ENCODE assay signal across 1 cellular context in genomic region chr13:110593430-110594130, GRCh38.
A peak's percentile ranks its signal among the peaks of the same experiment; 100 is the strongest.
TF ChIP-seq lines count a peak whose summit lies in the region.

No MANE protein-coding gene starts in this region.

TF ChIP-seq in K562, 482 proteins besides CTCF, POLR2A, EP300 and RAD21 (continued from another document):
- no peak for TF ChIP-seq AFF4 (CRISPR knock-in tag; IDR thresholded peaks at IDR 0.05)
- TF ChIP-seq DNMT1 (IDR thresholded peaks at IDR 0.05), result no peak
- no peak for TF ChIP-seq SETDB1 (IDR thresholded peaks at IDR 0.05; ENCODE audit: low read length)
- no peak for TF ChIP-seq ZNF436 (CRISPR knock-in tag; IDR thresholded peaks at IDR 0.05)
- TF ChIP-seq TSC22D4 (tag; IDR thresholded peaks at IDR 0.05), result no peak
- no peak for TF ChIP-seq CEBPG (CRISPR knock-in tag; IDR thresholded peaks at IDR 0.05)
- peak in 1 of 2 experiments; percentile 23; a peak in 1 of 4 replicates for TF ChIP-seq CEBPG (tag; conservative IDR thresholded peaks at IDR 0.05 in 1 of 2, IDR thresholded peaks at IDR 0.05 in 1 of 2)
- no peak for TF ChIP-seq ZNF561 (CRISPR knock-in tag; conservative IDR thresholded peaks at IDR 0.05)
- no peak for TF ChIP-seq ZFPM2 (CRISPR knock-in tag; IDR thresholded peaks at IDR 0.05)
- TF ChIP-seq JUNB (CRISPR knock-in tag; conservative IDR thresholded peaks at IDR 0.05), result no peak
- TF ChIP-seq ZNF184 (CRISPR knock-in tag; IDR thresholded peaks at IDR 0.05), result no peak
- TF ChIP-seq CEBPB (tag; IDR thresholded peaks at IDR 0.05), result 0 out of 2 replicates have a peak, but pooled peaks have one; percentile 22
- TF ChIP-seq, protein P1, sequence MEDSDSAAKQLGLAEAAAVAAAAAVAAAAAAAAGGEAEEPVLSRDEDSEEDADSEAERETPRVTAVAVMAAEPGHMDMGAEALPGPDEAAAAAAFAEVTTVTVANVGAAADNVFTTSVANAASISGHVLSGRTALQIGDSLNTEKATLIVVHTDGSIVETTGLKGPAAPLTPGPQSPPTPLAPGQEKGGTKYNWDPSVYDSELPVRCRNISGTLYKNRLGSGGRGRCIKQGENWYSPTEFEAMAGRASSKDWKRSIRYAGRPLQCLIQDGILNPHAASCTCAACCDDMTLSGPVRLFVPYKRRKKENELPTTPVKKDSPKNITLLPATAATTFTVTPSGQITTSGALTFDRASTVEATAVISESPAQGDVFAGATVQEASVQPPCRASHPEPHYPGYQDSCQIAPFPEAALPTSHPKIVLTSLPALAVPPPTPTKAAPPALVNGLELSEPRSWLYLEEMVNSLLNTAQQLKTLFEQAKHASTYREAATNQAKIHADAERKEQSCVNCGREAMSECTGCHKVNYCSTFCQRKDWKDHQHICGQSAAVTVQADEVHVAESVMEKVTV (CRISPR knock-in tag; IDR thresholded peaks at IDR 0.05), result peak; percentile 46; the same call in 1 of the 2 replicates
